ENCODE assay signal across 9 cellular contexts in the genomic region with DNA sequence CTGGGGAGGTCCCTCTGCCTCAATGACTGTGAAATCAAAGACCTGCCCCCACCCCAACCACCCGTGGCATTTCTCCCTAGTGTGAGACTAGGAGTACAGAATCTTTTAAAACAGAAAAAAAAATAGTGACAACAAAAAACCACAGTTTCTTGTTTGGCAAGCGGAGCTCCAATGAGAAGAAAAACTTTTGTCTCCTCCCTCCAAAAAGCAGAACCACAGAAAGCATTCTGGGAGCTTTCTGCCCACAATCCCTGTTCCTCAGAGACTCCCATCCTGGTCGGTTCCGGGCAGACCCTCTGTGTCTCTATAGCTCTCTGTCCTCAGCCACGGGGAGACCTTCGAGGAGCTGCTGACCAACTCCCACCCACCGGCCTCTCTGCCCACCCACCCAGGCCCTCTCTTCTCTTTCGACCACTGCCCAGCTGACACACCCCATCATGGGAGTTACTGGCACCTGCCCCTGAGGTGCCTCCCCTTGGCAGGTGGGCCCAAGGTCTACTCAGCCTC. TPM values are rescaled to one million over a fixed set of nuclear protein-coding genes. Genes with fewer than 3 reads are reported as not detected.
DNase-seq lines count a peak whose midpoint lies in the region; ATAC-seq and TF ChIP-seq lines count a peak whose summit lies in the region.
"Had no signal": no experiment of that assay in that cellular context is flagged by ENCODE, and none has a peak within 500 bp of the region (broad histone marks: within the 10 kb centered on the region; RNA-seq: fewer than 3 reads in every experiment).

No MANE protein-coding gene starts in this region.

- no peaks in the 10 kb centered on the region for H3K27me3 Mint-ChIP-seq in CD14-positive monocyte (ENCODE audit: low read depth in 3 of 3)
- H3K27me3 Mint-ChIP-seq in activated naive CD8-positive, alpha-beta T cell: no peaks in the 10 kb centered on the region
- no peaks in the 10 kb centered on the region for H3K27me3 Mint-ChIP-seq in naive thymus-derived CD8-positive, alpha-beta T cell

- ATAC-seq in naive thymus-derived CD8-positive, alpha-beta T cell: peak in 1 of 2 donors; percentile 4
- ATAC-seq in HG03571 (IDR thresholded peaks at IDR 0.05; ENCODE audit: unreplicated experiment) (no peak), left colon (no peak), left ventricle myocardium superior (no peak)

- peak overlapping the region; percentile 94 to 100 (median 98) for H3K27ac Mint-ChIP-seq in CD14-positive monocyte
- H3K27ac Mint-ChIP-seq in activated naive CD8-positive, alpha-beta T cell: peak overlapping the region; percentile 95
- H3K27ac Mint-ChIP-seq in naive thymus-derived CD8-positive, alpha-beta T cell: peak overlapping the region in 9 of 10 donors; percentile 93 to 98 (median 95)

- in situ Hi-C loops in KBM-7 (cut with MboI; ENCODE audit: low pct_unique_long_range_greater_than_20kb, low sequenced_read_pairs): no loop called here

- POLR2A ChIA-PET in naive thymus-derived CD8-positive, alpha-beta T cell (lab: Charles Lee): interaction anchor here (0.5 to 2.1 kb wide), 6 partner anchors 9 to 185 kb away, joined by 3 to 8 read pairs (median 4); no protein-coding TSS in a partner anchor

- peaks cover 41 to 52% of the 10 kb centered on the region in 2 donors for H3K36me3 Mint-ChIP-seq in CD14-positive monocyte
- H3K36me3 Mint-ChIP-seq in activated naive CD8-positive, alpha-beta T cell: no peaks in the 10 kb centered on the region
- H3K36me3 Mint-ChIP-seq in naive thymus-derived CD8-positive, alpha-beta T cell: peaks cover 0 to 2% (median 0%) of the 10 kb centered on the region in 3 donors

- peaks cover 79% of the 10 kb centered on the region for H3K4me1 Mint-ChIP-seq in CD14-positive monocyte
- H3K4me1 Mint-ChIP-seq in activated naive CD8-positive, alpha-beta T cell (ENCODE audit: low read depth): peaks cover 86% of the 10 kb centered on the region
- peaks cover 6 to 81% (median 51%) of the 10 kb centered on the region in 4 donors for H3K4me1 Mint-ChIP-seq in naive thymus-derived CD8-positive, alpha-beta T cell

- peak overlapping the region; percentile 77 to 95 for H3K4me3 Mint-ChIP-seq in CD14-positive monocyte
- H3K4me3 Mint-ChIP-seq in activated naive CD8-positive, alpha-beta T cell: peak overlapping the region; percentile 95
- peak overlapping the region; percentile 94 to 99 (median 96) for H3K4me3 Mint-ChIP-seq in naive thymus-derived CD8-positive, alpha-beta T cell

- H3K9me3 Mint-ChIP-seq in CD14-positive monocyte: peaks cover 0 to 2% (median 0%) of the 10 kb centered on the region in 7 donors
- no peaks in the 10 kb centered on the region for H3K9me3 Mint-ChIP-seq in activated naive CD8-positive, alpha-beta T cell (ENCODE audit: low read depth)
- no peaks in the 10 kb centered on the region for H3K9me3 Mint-ChIP-seq in naive thymus-derived CD8-positive, alpha-beta T cell

- no peak for DNase-seq in CD14-positive monocyte (ENCODE audit: low spot score)
- peak; percentile 79 for DNase-seq in KBM-7
- DNase-seq in naive thymus-derived CD8-positive, alpha-beta T cell: peak in 3 of 10 donors; percentile 38 to 43 (median 40)
- no peak for DNase-seq in left colon
- DNase-seq in D341Med (ENCODE audit: low spot score): no peak
- no peak for DNase-seq in left ventricle myocardium superior
- DNase-seq: Right ventricle myocardium superior had no signal

- intact Hi-C loops in CD14-positive monocyte (cut with micrococcal nuclease) (loop anchor here (2.0 to 10.0 kb wide), 5 partner anchors 36 to 168 kb away; no protein-coding TSS in a partner anchor), left colon (cut with DNase I, micrococcal nuclease) (no loop called here), left ventricle myocardium superior (cut with micrococcal nuclease) (no loop called here)

- TF ChIP-seq CTCF in CD14-positive monocyte (IDR thresholded peaks at IDR 0.05): no peak

RNA-seq across cellular contexts. Expression of gene PREX1, which starts 4.9 kb away (rescaled TPM):
- polyA plus RNA-seq in CD14-positive monocyte: 10 to 100 TPM; 24.3 to 27.5 TPM
- 100 to 1,000 TPM; 140 to 141 TPM for total RNA-seq in naive thymus-derived CD8-positive, alpha-beta T cell
- polyA plus RNA-seq in naive thymus-derived CD8-positive, alpha-beta T cell: 10 to 100 TPM; 14.4 to 38.5 (median 20.9) TPM
- total RNA-seq in left colon (10 to 100 TPM in 1 of 2 donors, 1 to 10 TPM in 1; 6.2 to 11.8 TPM), left ventricle myocardium superior (8.3 TPM)

Comparison
In these comparisons a context has a peak if more than half of its experiments do, and no peak if none do; other contexts are left out.
1. RNA of gene PREX1, which starts 4.9 kb away (total RNA-seq): 140 to 141 TPM in naive thymus-derived CD8-positive, alpha-beta T cell; 6.2 to 11.8 TPM in left colon and 8.3 TPM in left ventricle myocardium superior (single experiment); every median in the first group is over 10 times any median in the second.
2. intact Hi-C loops: an anchor here in CD14-positive monocyte (2.0 to 10.0 kb wide); none called in left colon and left ventricle myocardium superior.
3. Peak in every context shown above with its lines, with median percentiles within 50 percentile points of each other: H3K27ac Mint-ChIP-seq and H3K4me3 Mint-ChIP-seq.